In genomic region chr11:134761926-134762247, GRCh38 we compare ENCODE assay signal across 19 cellular contexts.
DNase-seq lines count a peak whose midpoint lies in the region; ATAC-seq and TF ChIP-seq lines count a peak whose summit lies in the region.
"Had no signal": no experiment of that assay in that cellular context is flagged by ENCODE, and none has a peak within 500 bp of the region (broad histone marks: within the 10 kb centered on the region; RNA-seq: fewer than 3 reads in every experiment).

No MANE protein-coding gene starts in this region.

- H3K4me3 ChIP-seq in BJ (ENCODE audit: low read depth, low read length) (peak overlapping the region; percentile 16; the same call in 1 of the 2 replicates), adipocyte (ENCODE audit: low read length) (peak overlapping the region; percentile 46), esophagus squamous epithelium (peak overlapping the region in 1 of 4 donors; percentile 22)
- H3K4me3 ChIP-seq: BLaER1, colonic mucosa had no signal

- intact Hi-C loops in esophagus squamous epithelium (cut with DNase I), result no loop called here

- no peak overlapping the region for H3K9ac ChIP-seq in adipocyte (ENCODE audit: low read length)
- H3K9ac ChIP-seq: BLaER1, KMS-11 had no signal

- H3K27ac ChIP-seq in 22Rv1 (peak overlapping the region; percentile 50), esophagus squamous epithelium (no peak overlapping the region)
- H3K27ac ChIP-seq: BLaER1, colonic mucosa, KMS-11, left lung, skin epidermis had no signal

- CTCF ChIA-PET in BJ (lab: Yijun Ruan, JAX), result no interaction called here

- H3K36me3 ChIP-seq in BJ (ENCODE audit: control insufficient read depth, insufficient read depth, low read length), result no peaks in the 10 kb centered on the region
- H3K36me3 ChIP-seq in adipocyte (ENCODE audit: control insufficient read depth, insufficient read depth, low read length, severe bottlenecking), result no peaks in the 10 kb centered on the region
- H3K36me3 ChIP-seq in esophagus squamous epithelium, result no peaks in the 10 kb centered on the region
- H3K36me3 ChIP-seq: BLaER1, colonic mucosa, left lung had no signal

- DNase-seq in BJ (ENCODE audit: low read depth), result no peak
- no peak for DNase-seq in adipocyte (ENCODE audit: low read depth)
- DNase-seq in mucosa of gallbladder (ENCODE audit: low spot score), result peak; percentile 2
- no peak for DNase-seq in NCI-H82 (lab: John Stamatoyannopoulos, UW)
- DNase-seq in esophagus squamous epithelium (lab: John Stamatoyannopoulos, UW), result no peak
- DNase-seq: activated CD4-positive, alpha-beta T cell treated with anti-CD3 and anti-CD28 coated beads for 1 hour; activated naive CD4-positive, alpha-beta T cell treated with anti-CD3 and anti-CD28 coated beads, Interleukin-2, amount 50 U/mL, for 16 hours; activated T-cell treated with anti-CD3 and anti-CD28 coated beads for 4 hours; foreskin melanocyte; NCI-H1092; NCI-H2081 had no signal

- POLR2A ChIA-PET in BJ (lab: Charles Lee), result no interaction called here

- no peaks in the 10 kb centered on the region for H3K27me3 ChIP-seq in BJ (ENCODE audit: control insufficient read depth, insufficient read depth, low read length)
- no peaks in the 10 kb centered on the region for H3K27me3 ChIP-seq in adipocyte (replicated peaks; ENCODE audit: control insufficient read depth, insufficient read depth, low read length)
- H3K27me3 ChIP-seq in esophagus squamous epithelium, result peaks cover 0 to 6% (median 0%) of the 10 kb centered on the region in 4 donors
- H3K27me3 ChIP-seq: BLaER1, colonic mucosa had no signal

- H3K4me1 ChIP-seq in adipocyte (ENCODE audit: control insufficient read depth, insufficient read depth, low read length) (no peaks in the 10 kb centered on the region), esophagus squamous epithelium (no peaks in the 10 kb centered on the region)
- H3K4me1 ChIP-seq: colonic mucosa, left lung had no signal

- ATAC-seq in GM19023 (IDR thresholded peaks at IDR 0.05; ENCODE audit: unreplicated experiment) (no peak), GM18520 (IDR thresholded peaks at IDR 0.05; ENCODE audit: unreplicated experiment) (no peak)

- TF ChIP-seq CTCF in 22Rv1 (IDR thresholded peaks at IDR 0.05) (no peak), BJ (IDR thresholded peaks at IDR 0.05; ENCODE audit: insufficient read depth, low read depth, low read length) (no peak), esophagus squamous epithelium (IDR thresholded peaks at IDR 0.05) (no peak)

- TF ChIP-seq POLR2A in esophagus squamous epithelium (IDR thresholded peaks at IDR 0.05), result no peak

- H3K9me3 ChIP-seq in adipocyte (ENCODE audit: control insufficient read depth, low read length) (no peaks in the 10 kb centered on the region), esophagus squamous epithelium (no peaks in the 10 kb centered on the region)
- H3K9me3 ChIP-seq: BLaER1, colonic mucosa, left lung had no signal

- WGBS in esophagus squamous epithelium, 2 donors, result 89 to 92% methylated on average over 10 to 17 of the region's 20 CpGs
